19 cellular contexts compared by ENCODE assay signal in the genomic region with DNA sequence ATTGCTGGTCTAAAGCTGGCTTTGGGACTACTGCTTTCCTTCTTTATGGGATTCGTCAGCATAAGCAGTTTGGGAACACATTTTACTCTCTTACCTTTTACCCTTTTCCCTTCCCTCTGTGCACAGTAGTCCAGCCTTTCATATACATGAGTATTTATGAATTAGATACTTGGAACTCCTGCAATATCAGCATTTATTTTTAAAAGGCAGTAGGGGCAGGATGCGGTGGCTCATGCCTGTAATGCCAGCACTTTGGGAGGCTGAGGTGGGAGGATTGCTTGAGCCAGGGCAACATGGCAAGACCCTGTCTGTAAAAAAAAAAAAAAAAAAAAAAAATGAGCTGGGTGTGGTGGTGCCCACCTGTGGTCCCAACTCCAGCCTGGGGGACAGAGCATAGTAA. TPM values are rescaled to one million over a fixed set of nuclear protein-coding genes. Genes with fewer than 3 reads are reported as not detected.
DNase-seq lines count a peak whose midpoint lies in the region; ATAC-seq, FAIRE-seq and TF ChIP-seq lines count a peak whose summit lies in the region.
"Had no signal": no experiment of that assay in that cellular context is flagged by ENCODE, and none has a peak within 500 bp of the region (broad histone marks: within the 10 kb centered on the region; RNA-seq: fewer than 3 reads in every experiment).

No MANE protein-coding gene starts in this region.

- in situ Hi-C loops in HepG2 (cut with HindIII; ENCODE audit: extremely low pct_ligation_motif_present, low pct_unique_long_range_greater_than_20kb) (no loop called here), GM12878 (cut with MboI) (no loop called here)

- H3K4me1 Mint-ChIP-seq in effector memory CD8-positive, alpha-beta T cell (ENCODE audit: low read depth in 2 of 2) = peaks cover 13 to 31% of the 10 kb centered on the region in 2 donors

- H3K36me3 ChIP-seq in HepG2 (replicated peaks in 1 of 2; ENCODE audit: control insufficient read depth in 1 of 2, insufficient read depth in 2 of 2, low read length in 2 of 2) = peaks cover 4 to 14% of the 10 kb centered on the region in 2 experiments; a peak in 2 of 5 replicates
- no peaks in the 10 kb centered on the region for H3K36me3 ChIP-seq in right lobe of liver
- no peaks in the 10 kb centered on the region for H3K36me3 ChIP-seq in Loucy (ENCODE audit: insufficient read depth, low read length)
- H3K36me3 ChIP-seq in GM12878 (ENCODE audit: control insufficient read depth in 2 of 2, insufficient read depth in 2 of 2, low read length in 1 of 2) = no peaks in the 10 kb centered on the region
- H3K36me3 ChIP-seq: BE2C had no signal

- H3K4me1 ChIP-seq in HepG2 (ENCODE audit: insufficient read depth, low read length) = peaks cover 30% of the 10 kb centered on the region
- H3K4me1 ChIP-seq in right lobe of liver = no peaks in the 10 kb centered on the region
- peaks cover 52% of the 10 kb centered on the region for H3K4me1 ChIP-seq in Loucy (ENCODE audit: insufficient read depth, low read length, poor library complexity, severe bottlenecking)
- no peaks in the 10 kb centered on the region for H3K4me1 ChIP-seq in GM12878 (ENCODE audit: control insufficient read depth, insufficient read depth, low read length)
- H3K4me1 ChIP-seq: BE2C had no signal

- H3K79me2 ChIP-seq in HepG2 (ENCODE audit: insufficient read depth, low read length) (peaks cover 12% of the 10 kb centered on the region), Loucy (ENCODE audit: insufficient read depth, low read length) (no peaks in the 10 kb centered on the region; the same call in 1 of the 2 replicates), GM12878 (ENCODE audit: control insufficient read depth, insufficient read depth, low read length) (no peaks in the 10 kb centered on the region; the same call in none of the 2 replicates)

- no peak overlapping the region for H3K4me3 Mint-ChIP-seq in effector memory CD8-positive, alpha-beta T cell
- H3K4me3 Mint-ChIP-seq: H9 had no signal

- POLR2A ChIA-PET in HepG2 (lab: Yijun Ruan, JAX) (interaction anchor here (0.6 kb wide), 1 partner anchor 639 kb away, joined by 4 read pairs; no protein-coding TSS in a partner anchor), GM12878 (lab: Charles Lee) (no interaction called here)

- H3K9ac ChIP-seq in HepG2 (ENCODE audit: insufficient read depth, low read depth, low read length) (peak overlapping the region; percentile 1; the same call in 1 of the 2 replicates), Loucy (ENCODE audit: low read depth, low read length, poor library complexity, severe bottlenecking) (no peak overlapping the region), GM12878 (ENCODE audit: control insufficient read depth, insufficient read depth, low read length) (no peak overlapping the region)

- H3K9me2 ChIP-seq in Loucy (replicated peaks; ENCODE audit: low read depth, low read length) = no peaks in the 10 kb centered on the region

- no peak for TF ChIP-seq CTCF in HepG2 (CRISPR knock-in tag; IDR thresholded peaks at IDR 0.05)
- TF ChIP-seq CTCF in right lobe of liver (IDR thresholded peaks at IDR 0.05) = no peak
- TF ChIP-seq CTCF in Loucy (conservative IDR thresholded peaks at IDR 0.05; ENCODE audit: low read length) = no peak
- TF ChIP-seq CTCF in GM12878 (IDR thresholded peaks at IDR 0.05 in 2 of 3, conservative IDR thresholded peaks at IDR 0.05 in 1 of 3; ENCODE audit: control insufficient read depth in 2 of 3, extremely low read depth in 1 of 3, insufficient read depth in 1 of 3, low read depth in 3 of 3, low read length in 3 of 3) = no peak

- H3K4me2 ChIP-seq in HepG2 (ENCODE audit: low read depth, low read length) (0 out of 2 replicates have a peak overlapping the region, but pooled peaks have one; percentile 34), Loucy (ENCODE audit: low read depth, low read length, poor library complexity, severe bottlenecking) (peak overlapping the region; percentile 69), GM12878 (ENCODE audit: control insufficient read depth, insufficient read depth) (0 out of 2 replicates have a peak overlapping the region, but pooled peaks have one; percentile 55)

- H3F3A ChIP-seq in Loucy (ENCODE audit: low read depth) = no peaks in the 10 kb centered on the region

- no peaks in the 10 kb centered on the region for H3K9me3 Mint-ChIP-seq in effector memory CD8-positive, alpha-beta T cell

- 95% methylated on average over 2 of the region's 2 CpGs for WGBS in HepG2 (ENCODE audit: low lambda C conversion rate)
- 88% methylated on average over 2 of the region's 2 CpGs for WGBS in right lobe of liver (ENCODE audit: insufficient coverage, low coverage, low lambda C conversion rate, missing lambda C conversion rate)
- 90% methylated on average over 2 of the region's 2 CpGs for WGBS in GM12878 (ENCODE audit: insufficient coverage, insufficient replicate concordance, low lambda C conversion rate, missing lambda C conversion rate)

- RAD21 ChIA-PET in GM12878 (lab: Charles Lee; ENCODE audit: unreplicated experiment) = no interaction called here

- SMC1A ChIA-PET in GM12878 (lab: Charles Lee; ENCODE audit: uncharacterized antibody, unreplicated experiment) = interaction anchor here (1.5 to 1.8 kb wide), 2 partner anchors 13 to 31 kb away, joined by 4 read pairs; no protein-coding TSS in a partner anchor

- ATAC-seq in HepG2 (no peak), right lobe of liver (no peak), GM12878 (no peak), GM21381 (IDR thresholded peaks at IDR 0.05; ENCODE audit: unreplicated experiment) (no peak)
- no peak for ATAC-seq in effector memory CD8-positive, alpha-beta T cell (replicated peaks)

- no peaks in the 10 kb centered on the region for H4K20me1 ChIP-seq in HepG2 (ENCODE audit: insufficient read depth, low read length)
- H4K20me1 ChIP-seq in Loucy (ENCODE audit: insufficient read depth, low read length, poor library complexity, severe bottlenecking) = no peaks in the 10 kb centered on the region
- H4K20me1 ChIP-seq in GM12878 (ENCODE audit: control insufficient read depth, insufficient read depth) = no peaks in the 10 kb centered on the region

- peaks cover 25% of the 10 kb centered on the region for H3K36me3 Mint-ChIP-seq in effector memory CD8-positive, alpha-beta T cell (ENCODE audit: insufficient read depth)

- BruUV-seq in HepG2 (replicated peaks; lab: Mats Ljungman, UMichigan) (no TSS peak), GM12878 (replicated peaks; lab: Mats Ljungman, UMichigan) (no TSS peak)

- FAIRE-seq in HepG2 (lab: Jason Lieb, UNC) = no peak
- no peak for FAIRE-seq in GM12878 (lab: Jason Lieb, UNC)
- FAIRE-seq: GM12892, H1 had no signal

- no peak for TF ChIP-seq RAD21 in HepG2 (CRISPR knock-in tag; IDR thresholded peaks at IDR 0.05)
- no peak for TF ChIP-seq RAD21 in GM12878 (IDR thresholded peaks at IDR 0.05; ENCODE audit: insufficient read depth, low read depth, low read length)

- H3K27ac ChIP-seq in HepG2 (ENCODE audit: extremely low read length, insufficient read depth, low read length) (no peak overlapping the region), right lobe of liver (no peak overlapping the region), GM12878 (ENCODE audit: control insufficient read depth, insufficient read depth) (no peak overlapping the region)

- no peak overlapping the region for H2AFZ ChIP-seq in HepG2 (ENCODE audit: low read length)
- H2AFZ ChIP-seq in Loucy (ENCODE audit: low read length) = no peak overlapping the region
- H2AFZ ChIP-seq in GM12878 (ENCODE audit: control insufficient read depth, low read depth, low read length) = no peak overlapping the region

- H3K4me3 ChIP-seq in HepG2 (replicated peaks in 1 of 3; ENCODE audit: insufficient read depth in 1 of 3, low read depth in 2 of 3, low read length in 3 of 3) (no peak overlapping the region), right lobe of liver (no peak overlapping the region), Loucy (ENCODE audit: low read length, poor library complexity, severe bottlenecking) (peak overlapping the region; percentile 49), GM12878 (no peak overlapping the region)

- H3K27me3 Mint-ChIP-seq in effector memory CD8-positive, alpha-beta T cell = no peaks in the 10 kb centered on the region

- intact Hi-C loops in HepG2 (cut with micrococcal nuclease; ENCODE audit: unreplicated experiment) (loop anchor here (5.0 kb wide), 1 partner anchor 638 kb away; a partner anchor contains a TSS), right lobe of liver (cut with DNase I) (no loop called here), GM12878 (cut with micrococcal nuclease; ENCODE audit: unreplicated experiment) (no loop called here)

- no peak for TF ChIP-seq POLR2A in HepG2 (IDR thresholded peaks at IDR 0.05; ENCODE audit: insufficient read depth in 1 of 2, low read depth in 2 of 2, low read length in 2 of 2)
- TF ChIP-seq POLR2A in right lobe of liver (IDR thresholded peaks at IDR 0.05) = no peak
- no peak for TF ChIP-seq POLR2A in GM12878 (IDR thresholded peaks at IDR 0.05; ENCODE audit: low read depth, low read length)

- H3K27me3 ChIP-seq in HepG2 (ENCODE audit: control insufficient read depth in 1 of 2, insufficient read depth in 2 of 2, low read length in 2 of 2) (no peaks in the 10 kb centered on the region; a peak in 1 of 5 replicates), right lobe of liver (no peaks in the 10 kb centered on the region), Loucy (ENCODE audit: insufficient read depth, low read length, poor library complexity, severe bottlenecking) (no peaks in the 10 kb centered on the region), GM12878 (replicated peaks in 1 of 2; ENCODE audit: control insufficient read depth in 2 of 2, insufficient read depth in 2 of 2, low read length in 1 of 2) (no peaks in the 10 kb centered on the region)
- H3K27me3 ChIP-seq: BE2C had no signal

- H3K27ac Mint-ChIP-seq in effector memory CD8-positive, alpha-beta T cell = peak overlapping the region; percentile 5 to 38
- H3K27ac Mint-ChIP-seq: H9 had no signal

- DNase-seq in HepG2 (ENCODE audit: low spot score) = no peak
- no peak for DNase-seq in right lobe of liver
- DNase-seq in GM12878 (ENCODE audit: low read depth, low spot score) = no peak
- no peak for DNase-seq in effector memory CD8-positive, alpha-beta T cell
- no peak for DNase-seq in kidney glomerular epithelial cell (lab: John Stamatoyannopoulos, UW)
- no peak for DNase-seq in effector CD4-positive, alpha-beta T cell
- DNase-seq: ACHN; BE2C; C1 segment of cervical spinal cord; CD4-positive, CD25-positive, alpha-beta regulatory T cell; CD8-positive, alpha-beta memory T cell; COR-L47; DMS 273 treated with DMSO at 0.1 percent for 48 hours; DMS53; H9 had no signal

- CTCF ChIA-PET in HepG2 (lab: Yijun Ruan, JAX; ENCODE audit: low intra/inter-chr PET ratio, low total read pairs) (no interaction called here), GM12878 (lab: Yijun Ruan, JAX) (no interaction called here)

- H3K9me3 ChIP-seq in HepG2 (ENCODE audit: low read length) = no peaks in the 10 kb centered on the region
- H3K9me3 ChIP-seq in right lobe of liver = no peaks in the 10 kb centered on the region
- no peaks in the 10 kb centered on the region for H3K9me3 ChIP-seq in Loucy (ENCODE audit: insufficient read depth, low read depth, low read length)
- H3K9me3 ChIP-seq in GM12878 (replicated peaks; ENCODE audit: control insufficient read depth, insufficient read depth, low read length) = no peaks in the 10 kb centered on the region
- H3K9me3 ChIP-seq: BE2C had no signal

- TF ChIP-seq EP300 in HepG2 (IDR thresholded peaks at IDR 0.05; ENCODE audit: low read depth in 2 of 2, low read length in 2 of 2) (no peak), HepG2 (CRISPR knock-in tag; IDR thresholded peaks at IDR 0.05; ENCODE audit: borderline replicate concordance) (no peak), GM12878 (IDR thresholded peaks at IDR 0.05; ENCODE audit: borderline replicate concordance in 1 of 2, control insufficient read depth in 1 of 2, low read depth in 2 of 2, low read length in 2 of 2) (no peak)

RNA-seq across cellular contexts. Expression of a gene that starts 3.0 kb away (rescaled TPM):
- total RNA-seq in HepG2 (2016; rRNA removed; fragmentation: Illumina TruSeq; extraction: Trizol) = 44.1 and 67.1 TPM in 2 replicates
- total RNA-seq in HepG2 (2016; cell fraction: cytosol; rRNA removed; fragmentation: Illumina TruSeq; extraction: Trizol; ENCODE audit: low read depth) = 2.8 and 3.6 TPM in 2 replicates
- total RNA-seq in HepG2 (2016; cell fraction: insoluble cytoplasmic fraction; rRNA removed; fragmentation: Illumina TruSeq; extraction: Trizol) = 46.0 and 66.8 TPM in 2 replicates
- total RNA-seq in HepG2 (2016; cell fraction: membrane; rRNA removed; fragmentation: Illumina TruSeq; extraction: Trizol) = 11.2 and 11.4 TPM in 2 replicates
- total RNA-seq in HepG2 (2016; cell fraction: nucleus; rRNA removed; fragmentation: Illumina TruSeq; extraction: Trizol) = 89.2 and 90.0 TPM in 2 replicates
- polyA plus RNA-seq in HepG2 (2011; rRNA removed) = 15.8 and 21.3 TPM in 2 replicates
- 8.7 and 14.2 TPM in 2 replicates for polyA plus RNA-seq in HepG2 (2011; cell fraction: cytosol; rRNA removed)
- 7.1 and 8.2 TPM in 2 replicates for polyA plus RNA-seq in HepG2 (2011; cell fraction: nucleus; rRNA removed)
- polyA plus RNA-seq in HepG2 (2012) = 16.0 and 24.2 TPM in 2 replicates
- 2.0 and 2.5 TPM in 2 replicates for polyA plus RNA-seq in HepG2 (2016; cell fraction: cytosol; fragmentation: Illumina TruSeq; extraction: Trizol; ENCODE audit: low read depth)
- polyA plus RNA-seq in HepG2 (2016; cell fraction: insoluble cytoplasmic fraction; fragmentation: Illumina TruSeq; extraction: Trizol; ENCODE audit: low read depth) = 46.1 and 49.1 TPM in 2 replicates
- 7.5 and 7.8 TPM in 2 replicates for polyA plus RNA-seq in HepG2 (2016; cell fraction: membrane; fragmentation: Illumina TruSeq; extraction: Trizol; ENCODE audit: low read depth)
- 24.3 and 24.6 TPM in 2 replicates for polyA plus RNA-seq in HepG2 (2016; cell fraction: nucleus; fragmentation: Illumina TruSeq; extraction: Trizol; ENCODE audit: insufficient read depth, low read depth)
- 3.7 and 19.6 TPM in 2 replicates for polyA minus RNA-seq in HepG2 (2011; rRNA and poly(A)+ RNA removed; ENCODE audit: low replicate concordance)
- 16.4 and 17.6 TPM in 2 replicates for polyA minus RNA-seq in HepG2 (2011; cell fraction: cytosol; rRNA and poly(A)+ RNA removed)
- polyA minus RNA-seq in HepG2 (2011; cell fraction: nucleus; rRNA and poly(A)+ RNA removed) = 89.0 and 103 TPM in 2 replicates
- total RNA-seq in right lobe of liver = 1 to 10 TPM; 6.3 to 9.5 (median 7.2) TPM
- 97.7 and 104 TPM in 2 replicates for total RNA-seq in GM12878 (2013; cell fraction: nucleolus; rRNA removed)
- 7.1 and 7.3 TPM in 2 replicates for total RNA-seq in GM12878 (2014; rRNA removed)
- total RNA-seq in GM12878 (2014; rRNA removed; fragmentation: Illumina TruSeq; extraction: Trizol) = 10.0 and 10.4 TPM in 2 replicates
- total RNA-seq in GM12878 (2021) = 6.4 and 11.0 TPM in 2 replicates
- 3.6 TPM for polyA plus RNA-seq in GM12878 (2011; ENCODE audit: low read depth)
- 11.1 and 13.2 TPM in 2 replicates for polyA plus RNA-seq in GM12878 (2011; rRNA removed)
- 3.8 and 4.7 TPM in 2 replicates for polyA plus RNA-seq in GM12878 (2011; cell fraction: cytosol; rRNA removed)
- 4.6 and 5.3 TPM in 2 replicates for polyA plus RNA-seq in GM12878 (2011; cell fraction: nucleus; rRNA removed)
- 4.4 and 5.4 TPM in 2 replicates for polyA plus RNA-seq in GM12878 (2012)
- 7.8 and 9.9 TPM in 2 replicates for polyA plus RNA-seq in GM12878 (2014; fragmentation: Illumina TruSeq; extraction: Trizol)
- polyA plus RNA-seq in GM12878 (2014; fragmentation: Nextera tagmentation; extraction: Ambion mirVana) = 1 to 10 TPM; 3.4 to 4.4 TPM
- 5.4 and 6.7 TPM in 2 replicates for polyA plus RNA-seq in GM12878 (2014; rRNA removed)
- 10 to 100 TPM in 1 of 2 experiments, 1 to 10 TPM in 1; 8.4 to 11.6 TPM for polyA plus RNA-seq in GM12878 (2016; fragmentation: Nextera tagmentation; extraction: Ambion mirVana)
- 10.7 and 12.2 TPM in 2 replicates for polyA minus RNA-seq in GM12878 (2011; rRNA and poly(A)+ RNA removed)
- polyA minus RNA-seq in GM12878 (2011; cell fraction: cytosol; rRNA and poly(A)+ RNA removed) = 3.7 and 4.4 TPM in 2 replicates
- 12.6 and 14.8 TPM in 2 replicates for polyA minus RNA-seq in GM12878 (2011; cell fraction: nucleus; rRNA and poly(A)+ RNA removed)
